In genomic region chr11:125165664-125166346, GRCh38 we compare ENCODE assay signal across 8 cellular contexts.
A peak's percentile ranks its signal among the peaks of the same experiment; 100 is the strongest.
DNase-seq lines count a peak whose midpoint lies in the region; TF ChIP-seq lines count a peak whose summit lies in the region.

No MANE protein-coding gene starts in this region.

- H3K4me1 ChIP-seq in BLaER1 (peaks cover 17% of the 10 kb centered on the region), HAP-1 (peaks cover 35% of the 10 kb centered on the region)

- TF ChIP-seq CTCF in astrocyte of the spinal cord (IDR thresholded peaks at IDR 0.05; ENCODE audit: low read depth, low read length): no peak

- H3K27me3 ChIP-seq in BLaER1 (peaks cover 92% of the 10 kb centered on the region), HAP-1 (ENCODE audit: low read depth) (no peaks in the 10 kb centered on the region), layer of hippocampus (ENCODE audit: control insufficient read depth, insufficient read depth, low read length) (peaks cover 2% of the 10 kb centered on the region)

- DNase-seq in HAP-1 (ENCODE audit: low spot score in 2 of 2) (peak in 1 of 2 experiments; percentile 37), astrocyte of the spinal cord (ENCODE audit: low read depth, low spot score) (peak; percentile 50), superior temporal gyrus (ENCODE audit: extremely low spot score) (peak; percentile 31), NCI-H2196 treated with DMSO at 0.1 percent for 48 hours (lab: John Stamatoyannopoulos, UW; ENCODE audit: unreplicated experiment) (no peak), KG1 (lab: John Stamatoyannopoulos, UW) (no peak), NCI-H2029 treated with DMSO at 0.1 percent for 48 hours (lab: John Stamatoyannopoulos, UW) (no peak)

- H3K36me3 ChIP-seq in BLaER1 (no peaks in the 10 kb centered on the region), HAP-1 (replicated peaks) (no peaks in the 10 kb centered on the region)

- H3K27ac ChIP-seq in BLaER1: no peak overlapping the region
- H3K27ac ChIP-seq in layer of hippocampus (ENCODE audit: low read depth, low read length): peak overlapping the region; percentile 62

- H3K4me2 ChIP-seq in BLaER1: peak overlapping the region; percentile 98

- H3K9me3 ChIP-seq in BLaER1 (no peaks in the 10 kb centered on the region), HAP-1 (no peaks in the 10 kb centered on the region)

- in situ Hi-C loops in HAP-1 (cut with MboI; ENCODE audit: low sequenced_read_pairs) (no loop called here), astrocyte of the spinal cord (cut with HindIII; ENCODE audit: low sequenced_read_pairs) (no loop called here)

- H4K20me1 ChIP-seq in BLaER1: peaks cover 40% of the 10 kb centered on the region

- H3K9ac ChIP-seq in BLaER1: 0 out of 2 replicates have a peak overlapping the region, but pooled peaks have one; percentile 17

- H3K4me3 ChIP-seq in BLaER1 (peak overlapping the region; percentile 69), HAP-1 (peak overlapping the region; percentile 71), astrocyte of the spinal cord (ENCODE audit: low read depth, low read length) (peak overlapping the region; percentile 68)

Comparison
In these comparisons a context has a peak if more than half of its experiments do, and no peak if none do; other contexts are left out.
1. DNase-seq: peak in astrocyte of the spinal cord (single experiment) and superior temporal gyrus (single experiment); none in NCI-H2196 treated with DMSO at 0.1 percent for 48 hours (single experiment), KG1 (single experiment) and NCI-H2029 treated with DMSO at 0.1 percent for 48 hours (single experiment).
2. Peak in every context shown above with its lines, with median percentiles within 50 percentile points of each other: H3K4me3 ChIP-seq.